ENCODE assay signal across 12 cellular contexts in genomic region chr3:71987089-71987735, GRCh38.
A peak's percentile ranks its signal among the peaks of the same experiment; 100 is the strongest.
DNase-seq lines count a peak whose midpoint lies in the region; ATAC-seq, FAIRE-seq and TF ChIP-seq lines count a peak whose summit lies in the region.
"Had no signal": no experiment of that assay in that cellular context is flagged by ENCODE, and none has a peak within 500 bp of the region (broad histone marks: within the 10 kb centered on the region; RNA-seq: fewer than 3 reads in every experiment).

No MANE protein-coding gene starts in this region.

- ATAC-seq in HG03520 (IDR thresholded peaks at IDR 0.05; ENCODE audit: unreplicated experiment), result no peak
- ATAC-seq: activated naive CD8-positive, alpha-beta T cell treated with anti-CD3 and anti-CD28 coated beads, Interleukin-2, amount 50 U/mL, for 24 hours had no signal

- peak; percentile 10 for DNase-seq in AG08395 (ENCODE audit: low spot score)
- DNase-seq in astrocyte of the hippocampus (ENCODE audit: low read depth, low spot score), result peak; percentile 37
- DNase-seq in kidney, result no peak
- DNase-seq in posterior cingulate gyrus, result no peak
- DNase-seq in ecto neural progenitor cell (ENCODE audit: low spot score), result no peak
- DNase-seq in central memory CD4-positive, alpha-beta T cell, result no peak
- DNase-seq: activated CD4-positive, alpha-beta T cell treated with anti-CD3 and anti-CD28 coated beads for 4 hours; activated naive CD8-positive, alpha-beta T cell treated with anti-CD3 and anti-CD28 coated beads, Interleukin-2, amount 50 U/mL, for 24 hours; pancreas had no signal

- FAIRE-seq in kidney (lab: Jason Lieb, UNC), result no peak
- FAIRE-seq: pancreas had no signal

- TF ChIP-seq CTCF in HEK293 (tag by site-specific recombination; IDR thresholded peaks at IDR 0.05) (peak; percentile 25; the same call in 1 of the 2 replicates), kidney (IDR thresholded peaks at IDR 0.05; ENCODE audit: borderline replicate concordance, extremely low read depth, insufficient read depth) (peak; percentile 26)

- no peak overlapping the region for H3K9ac ChIP-seq in kidney (ENCODE audit: low read length in 2 of 2)
- H3K9ac ChIP-seq: KMS-11 had no signal

- intact Hi-C loops in kidney (cut with DNase I) (no loop called here), posterior cingulate gyrus (cut with DNase I) (no loop called here)

- CTCF ChIA-PET in HEK293 (lab: Yijun Ruan, JAX), result interaction anchor here (0.7 to 0.9 kb wide), 3 partner anchors 39 to 261 kb away, joined by 3 to 4 read pairs (median 3); no protein-coding TSS in a partner anchor

- POLR2A ChIA-PET in HEK293 (lab: Yijun Ruan, JAX), result no interaction called here

- H3K36me3 ChIP-seq in HEK293 (ENCODE audit: control insufficient read depth in 2 of 2, insufficient read depth in 1 of 2, low read length in 2 of 2), result no peaks in the 10 kb centered on the region
- no peaks in the 10 kb centered on the region for H3K36me3 ChIP-seq in kidney (ENCODE audit: control insufficient read depth in 1 of 2, insufficient read depth in 2 of 2, low read length in 2 of 2)
- H3K36me3 ChIP-seq: pancreas had no signal

- H3K4me3 ChIP-seq in HEK293 (ENCODE audit: low read depth, low read length) (no peak overlapping the region), kidney (ENCODE audit: low read length in 2 of 2) (no peak overlapping the region)
- H3K4me3 ChIP-seq: pancreas had no signal

- no peaks in the 10 kb centered on the region for H3K9me3 ChIP-seq in HEK293 (ENCODE audit: control insufficient read depth, insufficient read depth, low read depth, low read length)
- peaks cover 0 to 6% of the 10 kb centered on the region in 2 donors for H3K9me3 ChIP-seq in kidney (ENCODE audit: control insufficient read depth in 1 of 2, low read length in 2 of 2)
- H3K9me3 ChIP-seq: pancreas had no signal

- H3K4me1 ChIP-seq in HEK293 (ENCODE audit: control insufficient read depth, insufficient read depth, low read length) (no peaks in the 10 kb centered on the region), kidney (ENCODE audit: control insufficient read depth in 1 of 2, insufficient read depth in 1 of 2, low read depth in 1 of 2, low read length in 2 of 2) (no peaks in the 10 kb centered on the region)
- H3K4me1 ChIP-seq: pancreas had no signal

- no peak overlapping the region for H3K27ac ChIP-seq in HEK293 (ENCODE audit: extremely low read depth, low read depth, low read length)
- no peak overlapping the region for H3K27ac ChIP-seq in kidney (ENCODE audit: low read depth in 2 of 2, low read length in 2 of 2)
- H3K27ac ChIP-seq: KMS-11, pancreas had no signal

TF ChIP-seq in HEK293, 187 proteins besides CTCF, POLR2A, EP300 and RAD21:
- TF ChIP-seq ZNF416 (tag by site-specific recombination; IDR thresholded peaks at IDR 0.05), result no peak
- peak; percentile 35 for TF ChIP-seq ZIC2 (tag by site-specific recombination; IDR thresholded peaks at IDR 0.05)

Comparison
In these comparisons a context has a peak if more than half of its experiments do, and no peak if none do; other contexts are left out.
1. DNase-seq: peak in AG08395 (single experiment) and astrocyte of the hippocampus (single experiment); none in kidney (single experiment), posterior cingulate gyrus (0 of 10), ecto neural progenitor cell (single experiment) and central memory CD4-positive, alpha-beta T cell (single experiment).